In genomic region chr1:184499626-184500025, GRCh38 we compare ENCODE assay signal across 31 cellular contexts.
A peak's percentile ranks its signal among the peaks of the same experiment; 100 is the strongest.
DNase-seq lines count a peak whose midpoint lies in the region; ATAC-seq and TF ChIP-seq lines count a peak whose summit lies in the region.
"Had no signal": no experiment of that assay in that cellular context is flagged by ENCODE, and none has a peak within 500 bp of the region (broad histone marks: within the 10 kb centered on the region; RNA-seq: fewer than 3 reads in every experiment).

No MANE protein-coding gene starts in this region.

- H3K79me2 ChIP-seq in GM23248 (ENCODE audit: insufficient read depth): peaks cover 4% of the 10 kb centered on the region; the same call in 1 of the 2 replicates
- H3K79me2 ChIP-seq in PC-3 (ENCODE audit: low read length): no peaks in the 10 kb centered on the region
- H3K79me2 ChIP-seq: parathyroid adenoma had no signal

- H3K4me3 ChIP-seq in GM23248 (no peak overlapping the region), fibroblast of mammary gland (ENCODE audit: control insufficient read depth, low read depth, low read length) (no peak overlapping the region), psoas muscle (no peak overlapping the region), PC-3 (ENCODE audit: low read length) (no peak overlapping the region)
- H3K4me3 ChIP-seq: K562, Peyer's patch, testis had no signal

- H3K9me3 ChIP-seq in GM23248 (ENCODE audit: low read depth) (no peaks in the 10 kb centered on the region), psoas muscle (no peaks in the 10 kb centered on the region), PC-3 (ENCODE audit: low read length) (no peaks in the 10 kb centered on the region)
- H3K9me3 ChIP-seq: Peyer's patch, testis had no signal

- H3K4me2 ChIP-seq in GM23248 (ENCODE audit: unreplicated experiment) (no peak overlapping the region), PC-3 (ENCODE audit: low read length) (no peak overlapping the region)

- no peaks in the 10 kb centered on the region for H3K4me1 ChIP-seq in GM23248 (ENCODE audit: insufficient read depth)
- H3K4me1 ChIP-seq in psoas muscle: peaks cover 65% of the 10 kb centered on the region
- no peaks in the 10 kb centered on the region for H3K4me1 ChIP-seq in PC-3 (ENCODE audit: insufficient read depth, low read length)
- H3K4me1 ChIP-seq: parathyroid adenoma had no signal

- in situ Hi-C loops in GM23248 (cut with MboI): no loop called here

- no peak overlapping the region for H2AFZ ChIP-seq in GM23248
- no peak overlapping the region for H2AFZ ChIP-seq in PC-3 (ENCODE audit: low read length)
- H2AFZ ChIP-seq: parathyroid adenoma had no signal

- H3F3A ChIP-seq in GM23248 (ENCODE audit: insufficient read depth): peaks cover 18% of the 10 kb centered on the region; the same call in 1 of the 2 replicates
- no peaks in the 10 kb centered on the region for H3F3A ChIP-seq in PC-3 (ENCODE audit: low read length, unreplicated experiment)

- POLR2A ChIA-PET in PC-3 (lab: Charles Lee; ENCODE audit: unreplicated experiment): no interaction called here

- TF ChIP-seq CTCF in fibroblast of mammary gland (conservative IDR thresholded peaks at IDR 0.05; ENCODE audit: control insufficient read depth, insufficient read depth, low read depth, low read length): no peak
- TF ChIP-seq CTCF in psoas muscle (IDR thresholded peaks at IDR 0.05): no peak
- no peak for TF ChIP-seq CTCF in PC-3 (conservative IDR thresholded peaks at IDR 0.05; ENCODE audit: low read depth, low read length)

- H3K9me2 ChIP-seq in GM23248 (ENCODE audit: insufficient read depth) (no peaks in the 10 kb centered on the region), PC-3 (replicated peaks; ENCODE audit: low read length) (no peaks in the 10 kb centered on the region)

- H3K27ac ChIP-seq in GM23248 (0 out of 2 replicates have a peak overlapping the region, but pooled peaks have one; percentile 1), psoas muscle (peak overlapping the region; percentile 88), PC-3 (ENCODE audit: low read length) (no peak overlapping the region)
- H3K27ac ChIP-seq: parathyroid adenoma, Peyer's patch, testis had no signal

- H4K20me1 ChIP-seq in GM23248 (ENCODE audit: insufficient read depth) (no peaks in the 10 kb centered on the region), PC-3 (ENCODE audit: low read length) (no peaks in the 10 kb centered on the region)

- 81 to 96% methylated on average over 1 of the region's 1 CpG for WGBS in GM23248 (ENCODE audit: low coverage in 1 of 2, low lambda C conversion rate in 2 of 2, missing lambda C conversion rate in 2 of 2), 2 experiments
- WGBS in psoas muscle, 3 donors: 55 to 76% (median 68%) methylated on average over 1 of the region's 1 CpG

- intact Hi-C loops in psoas muscle (cut with DNase I) (loop anchor here in 1 of 2 donors (5.0 kb wide), 1 partner anchor 112 kb away; the partner anchor contains the start of gene C1orf21), PC-3 (cut with micrococcal nuclease) (no loop called here)

- H3K36me3 ChIP-seq in GM23248 (ENCODE audit: low read depth) (no peaks in the 10 kb centered on the region), psoas muscle (ENCODE audit: insufficient read depth in 1 of 2, low read depth in 1 of 2) (no peaks in the 10 kb centered on the region), PC-3 (ENCODE audit: low read depth, low read length) (no peaks in the 10 kb centered on the region)
- H3K36me3 ChIP-seq: Peyer's patch had no signal

- H3K9ac ChIP-seq in GM23248 (no peak overlapping the region), PC-3 (ENCODE audit: low read length) (no peak overlapping the region)
- H3K9ac ChIP-seq: parathyroid adenoma had no signal

- peak in 3 of 4 donors; percentile 27 to 60 (median 54) for ATAC-seq in psoas muscle
- no peak for ATAC-seq in PC-3
- no peak for ATAC-seq in HG03520 (IDR thresholded peaks at IDR 0.05; ENCODE audit: unreplicated experiment)
- ATAC-seq: activated CD8-positive, alpha-beta memory T cell treated with anti-CD3 and anti-CD28 coated beads, Interleukin-2, amount 10 ng/mL, durations not matched to agents 7 days and 5 days; K562; stimulated activated naive CD8-positive, alpha-beta T cell treated with anti-CD3 and anti-CD28 coated beads, Interleukin-15, Interleukin-2, amounts not matched to agents 100 U/mL and 50 U/mL, for 24 hours; T-cell had no signal

- peak; percentile 60 for DNase-seq in GM23248
- peak; percentile 29 for DNase-seq in NCI-H2227 (lab: John Stamatoyannopoulos, UW; ENCODE audit: unreplicated experiment)
- DNase-seq in fibroblast of mammary gland (ENCODE audit: low read depth): peak; percentile 23
- no peak for DNase-seq in psoas muscle
- no peak for DNase-seq in NOMO-1 treated with dmso at 0.1 percent for 144 hours (lab: John Stamatoyannopoulos, UW; ENCODE audit: unreplicated experiment)
- no peak for DNase-seq in PC-3
- no peak for DNase-seq in NCI-H748 treated with DMSO at 0.1 percent for 48 hours (lab: John Stamatoyannopoulos, UW)
- DNase-seq: activated B cell treated with CpG ODN at 0.5 μM for 24 hours; activated CD8-positive, alpha-beta memory T cell treated with anti-CD3 and anti-CD28 coated beads, Interleukin-2, amount 10 ng/mL, durations not matched to agents 7 days and 5 days; activated gamma-delta T cell treated with Interleukin-2 at 50 U/mL for 16 hours; activated T-cell treated with anti-CD3 and anti-CD28 coated beads, Interleukin-2, amount 50 U/mL, for 48 hours; caudate nucleus; CD4-positive, CD25-positive, alpha-beta regulatory T cell; cortex of kidney; DMS79 treated with DMSO at 0.1 percent for 48 hours; erythroblast; foreskin melanocyte; GF-D8; left cardiac atrium; NCI-H1092 treated with DMSO at 0.1 percent for 48 hours; NCI-H1694 treated with DMSO at 0.1 percent for 48 hours; NCI-H2171 treated with DMSO at 0.1 percent for 48 hours; nephron progenitor cell; Peyer's patch; stimulated activated CD4-positive, alpha-beta T cell treated with anti-CD3 and anti-CD28 coated beads, Interleukin-1b, Interleukin-23, amount 100 ng/mL, for 48 hours; stimulated activated naive CD8-positive, alpha-beta T cell treated with anti-CD3 and anti-CD28 coated beads, Interleukin-15, Interleukin-2, amounts not matched to agents 100 U/mL and 50 U/mL, for 24 hours; T-cell; testis had no signal

- CTCF ChIA-PET in PC-3 (lab: Charles Lee): no interaction called here

- no TSS peak for BruUV-seq in PC-3 (replicated peaks; lab: Mats Ljungman, UMichigan)

- H3K27me3 ChIP-seq in GM23248 (replicated peaks; ENCODE audit: insufficient read depth) (no peaks in the 10 kb centered on the region), psoas muscle (ENCODE audit: insufficient read depth in 3 of 3, low read length in 2 of 3) (no peaks in the 10 kb centered on the region), PC-3 (ENCODE audit: low read length) (no peaks in the 10 kb centered on the region)
- H3K27me3 ChIP-seq: Peyer's patch, testis had no signal

Comparison
In these comparisons a context has a peak if more than half of its experiments do, and no peak if none do; other contexts are left out.
1. DNase-seq: peak in GM23248 (single experiment), NCI-H2227 (single experiment) and fibroblast of mammary gland (single experiment); none in psoas muscle (0 of 2), NOMO-1 treated with dmso at 0.1 percent for 144 hours (single experiment), PC-3 (single experiment) and NCI-H748 treated with DMSO at 0.1 percent for 48 hours (single experiment).
2. ATAC-seq: peak in psoas muscle (3 of 4); none in PC-3 (single experiment) and HG03520 (single experiment).